Comparison of ENCODE assay signal across 13 cellular contexts in the genomic region with DNA sequence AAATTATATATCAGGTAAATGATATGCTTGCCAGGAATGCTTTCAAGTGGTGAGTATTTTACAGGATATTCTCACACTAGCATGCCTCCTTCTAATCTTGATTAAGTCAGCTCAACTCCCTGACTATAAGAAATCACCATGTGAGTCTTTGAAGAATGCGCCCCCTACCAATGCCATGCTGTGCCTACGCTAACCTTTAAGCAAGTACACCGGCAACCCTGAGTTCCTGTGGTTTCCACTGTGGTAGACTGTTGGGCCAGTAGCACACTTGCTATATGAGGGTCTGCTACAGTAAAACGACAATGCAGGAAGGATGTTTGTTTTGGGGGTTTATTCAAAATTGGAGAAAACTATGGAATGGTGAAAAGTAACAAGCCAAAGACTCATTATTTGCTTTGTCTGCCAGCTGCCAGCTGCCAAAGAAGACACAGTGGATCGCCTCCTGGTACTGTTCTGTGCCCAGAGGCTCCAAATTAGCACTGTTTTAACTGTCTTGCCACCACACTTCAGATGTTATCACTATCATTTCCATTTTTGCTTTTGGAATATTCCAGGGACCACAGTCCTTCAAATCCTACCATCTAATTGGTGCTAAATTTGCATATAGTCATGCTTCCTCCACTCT.
DNase-seq lines count a peak whose midpoint lies in the region; ATAC-seq, FAIRE-seq and TF ChIP-seq lines count a peak whose summit lies in the region.
"Had no signal": no experiment of that assay in that cellular context is flagged by ENCODE, and none has a peak within 500 bp of the region (broad histone marks: within the 10 kb centered on the region; RNA-seq: fewer than 3 reads in every experiment).

No MANE protein-coding gene starts in this region.

- H3K9me3 Mint-ChIP-seq in activated T-cell treated with anti-CD3 and anti-CD28 coated beads, Interleukin-2, amount 50 U/mL, for 24 hours, result no peaks in the 10 kb centered on the region
- H3K9me3 Mint-ChIP-seq: CD4-positive, alpha-beta T cell; mesothelial cell of epicardium had no signal

- H3K4me3 ChIP-seq in NB4 (ENCODE audit: low read depth, low read length) (no peak overlapping the region), GM12878 (no peak overlapping the region), gastrocnemius medialis (no peak overlapping the region)

- no peak overlapping the region for H3K4me2 ChIP-seq in GM12878 (ENCODE audit: control insufficient read depth, insufficient read depth)

- TF ChIP-seq CTCF in 22Rv1 (IDR thresholded peaks at IDR 0.05) (peak; percentile 22; the same call in 1 of the 2 replicates), NB4 (IDR thresholded peaks at IDR 0.05; ENCODE audit: low read depth, low read length) (no peak), GM12878 (IDR thresholded peaks at IDR 0.05 in 2 of 3, conservative IDR thresholded peaks at IDR 0.05 in 1 of 3; ENCODE audit: control insufficient read depth in 2 of 3, extremely low read depth in 1 of 3, insufficient read depth in 1 of 3, low read depth in 3 of 3, low read length in 3 of 3) (peak; percentile 14 to 28 (median 23); a peak in 3 of 6 replicates), gastrocnemius medialis (IDR thresholded peaks at IDR 0.05 in 4 of 5, conservative IDR thresholded peaks at IDR 0.05 in 1 of 5) (no peak)

- peaks cover 8% of the 10 kb centered on the region for H3K4me1 Mint-ChIP-seq in activated T-cell treated with anti-CD3 and anti-CD28 coated beads, Interleukin-2, amount 50 U/mL, for 24 hours (ENCODE audit: low read depth)

- peak; percentile 39; the same call in 1 of the 2 replicates for TF ChIP-seq RAD21 in GM12878 (IDR thresholded peaks at IDR 0.05; ENCODE audit: insufficient read depth, low read depth, low read length)

- BruUV-seq in GM12878 (replicated peaks; lab: Mats Ljungman, UMichigan), result no TSS peak

- SMC1A ChIA-PET in GM12878 (lab: Charles Lee; ENCODE audit: uncharacterized antibody, unreplicated experiment), result interaction anchor here (0.8 to 5.2 kb wide), 26 partner anchors 11 to 458 kb away, joined by 3 to 67 read pairs (median 6); no protein-coding TSS in a partner anchor

- no peak overlapping the region for H3K4me3 Mint-ChIP-seq in activated T-cell treated with anti-CD3 and anti-CD28 coated beads, Interleukin-2, amount 50 U/mL, for 24 hours
- H3K4me3 Mint-ChIP-seq: activated CD4-positive, alpha-beta T cell treated with anti-CD3 and anti-CD28 coated beads for 36 hours; CD4-positive, alpha-beta T cell; mesothelial cell of epicardium had no signal

- H3K27me3 Mint-ChIP-seq in activated T-cell treated with anti-CD3 and anti-CD28 coated beads, Interleukin-2, amount 50 U/mL, for 24 hours, result no peaks in the 10 kb centered on the region
- H3K27me3 Mint-ChIP-seq: activated CD4-positive, alpha-beta T cell treated with anti-CD3 and anti-CD28 coated beads for 36 hours; CD4-positive, alpha-beta T cell had no signal

- H3K36me3 Mint-ChIP-seq in activated T-cell treated with anti-CD3 and anti-CD28 coated beads, Interleukin-2, amount 50 U/mL, for 24 hours (ENCODE audit: low read depth), result peaks cover 11% of the 10 kb centered on the region
- H3K36me3 Mint-ChIP-seq: mesothelial cell of epicardium had no signal

- POLR2A ChIA-PET in GM12878 (lab: Charles Lee), result interaction anchor here (0.6 to 3.2 kb wide), 8 partner anchors 9 to 139 kb away, joined by 3 to 25 read pairs (median 4); no protein-coding TSS in a partner anchor

- RAD21 ChIA-PET in GM12878 (lab: Charles Lee; ENCODE audit: unreplicated experiment), result interaction anchor here (0.6 to 4.8 kb wide), 15 partner anchors 10 to 798 kb away, joined by 3 to 58 read pairs (median 4); no protein-coding TSS in a partner anchor

- H3K4me1 ChIP-seq in GM12878 (ENCODE audit: control insufficient read depth, insufficient read depth, low read length), result peaks cover 7% of the 10 kb centered on the region; the same call in 1 of the 2 replicates
- H3K4me1 ChIP-seq in gastrocnemius medialis, result no peaks in the 10 kb centered on the region

- TF ChIP-seq POLR2A in GM12892 (IDR thresholded peaks at IDR 0.05; ENCODE audit: low read depth, low read length), result no peak
- TF ChIP-seq POLR2A in NB4 (IDR thresholded peaks at IDR 0.05; ENCODE audit: extremely low read depth, insufficient read length), result no peak
- TF ChIP-seq POLR2A in GM12878 (IDR thresholded peaks at IDR 0.05; ENCODE audit: low read depth, low read length), result no peak
- TF ChIP-seq POLR2A in gastrocnemius medialis (IDR thresholded peaks at IDR 0.05), result no peak

- H2AFZ ChIP-seq in GM12878 (ENCODE audit: control insufficient read depth, low read depth, low read length), result no peak overlapping the region

- DNase-seq in GM12892 (ENCODE audit: insufficient read length) (no peak), NB4 (ENCODE audit: low read depth) (peak; percentile 34), GM12878 (ENCODE audit: low read depth, low spot score) (no peak), gastrocnemius medialis (no peak)
- no peak for DNase-seq in activated CD4-positive, CD25-positive, alpha-beta regulatory T cell (lab: John Stamatoyannopoulos, UW)
- no peak for DNase-seq in activated T-cell treated with anti-CD3 and anti-CD28 coated beads, Interleukin-2, amount 50 U/mL, for 24 hours
- DNase-seq: activated CD4-positive, alpha-beta T cell treated with anti-CD3 and anti-CD28 coated beads for 36 hours; CD4-positive, alpha-beta T cell; substantia nigra had no signal

- H3K9me3 ChIP-seq in GM12878 (replicated peaks; ENCODE audit: control insufficient read depth, insufficient read depth, low read length) (no peaks in the 10 kb centered on the region; the same call in 2 of the 3 replicates), gastrocnemius medialis (no peaks in the 10 kb centered on the region)

- H3K27me3 ChIP-seq in GM12878 (replicated peaks in 1 of 2; ENCODE audit: control insufficient read depth in 2 of 2, insufficient read depth in 2 of 2, low read length in 1 of 2) (no peaks in the 10 kb centered on the region), gastrocnemius medialis (no peaks in the 10 kb centered on the region)

- in situ Hi-C loops in GM12878 (cut with MboI) (no loop called here), gastrocnemius medialis (cut with MboI; ENCODE audit: low sequenced_read_pairs in 4 of 4) (no loop called here)

- ATAC-seq in GM12878 (peak; percentile 84), HG02973 (IDR thresholded peaks at IDR 0.05; ENCODE audit: unreplicated experiment) (no peak), gastrocnemius medialis (no peak)
- ATAC-seq: activated CD4-positive, alpha-beta T cell treated with anti-CD3 and anti-CD28 coated beads for 36 hours had no signal

- no peak overlapping the region for H3K9ac ChIP-seq in GM12878 (ENCODE audit: control insufficient read depth, insufficient read depth, low read length)

- CTCF ChIA-PET in GM12878 (lab: Yijun Ruan, JAX), result interaction anchor here (0.7 to 2.2 kb wide), 12 partner anchors 9 to 241 kb away, joined by 3 to 33 read pairs (median 4); no protein-coding TSS in a partner anchor

- intact Hi-C loops in GM12878 (cut with micrococcal nuclease; ENCODE audit: unreplicated experiment), result loop anchor here (10.0 kb wide), 2 partner anchors 465 to 795 kb away; a partner anchor contains a TSS
- intact Hi-C loops in gastrocnemius medialis (cut with DNase I; ENCODE audit: low total_unique reads), result no loop called here

- peak; percentile 57 for FAIRE-seq in GM12892 (lab: Jason Lieb, UNC)
- no peak for FAIRE-seq in GM12878 (lab: Jason Lieb, UNC)
- FAIRE-seq: astrocyte had no signal

- H3K27ac ChIP-seq in 22Rv1 (no peak overlapping the region), GM12878 (ENCODE audit: control insufficient read depth, insufficient read depth) (no peak overlapping the region; the same call in 1 of the 2 replicates), gastrocnemius medialis (no peak overlapping the region)

- no peaks in the 10 kb centered on the region for H3K36me3 ChIP-seq in GM12878 (ENCODE audit: control insufficient read depth in 2 of 2, insufficient read depth in 2 of 2, low read length in 1 of 2)
- no peaks in the 10 kb centered on the region for H3K36me3 ChIP-seq in gastrocnemius medialis

- no peaks in the 10 kb centered on the region for H4K20me1 ChIP-seq in GM12878 (ENCODE audit: control insufficient read depth, insufficient read depth)

- TF ChIP-seq EP300 in GM12878 (IDR thresholded peaks at IDR 0.05; ENCODE audit: borderline replicate concordance in 1 of 2, control insufficient read depth in 1 of 2, low read depth in 2 of 2, low read length in 2 of 2), result no peak

- H3K27ac Mint-ChIP-seq in activated T-cell treated with anti-CD3 and anti-CD28 coated beads, Interleukin-2, amount 50 U/mL, for 24 hours, result no peak overlapping the region
- H3K27ac Mint-ChIP-seq: activated CD4-positive, alpha-beta T cell treated with anti-CD3 and anti-CD28 coated beads for 36 hours; CD4-positive, alpha-beta T cell; mesothelial cell of epicardium had no signal

- WGBS in GM12878 (ENCODE audit: insufficient coverage, insufficient replicate concordance, low lambda C conversion rate, missing lambda C conversion rate), result 61% methylated on average over 5 of the region's 5 CpGs

- H3K79me2 ChIP-seq in GM12878 (ENCODE audit: control insufficient read depth, insufficient read depth, low read length), result no peaks in the 10 kb centered on the region

TF ChIP-seq in GM12878, 131 proteins besides CTCF, POLR2A, EP300 and RAD21 (continues in another document):
- TF ChIP-seq CHD1 (IDR thresholded peaks at IDR 0.05; ENCODE audit: low read depth, low read length) (no peak), SMC3 (IDR thresholded peaks at IDR 0.05; ENCODE audit: borderline replicate concordance, low read length) (peak; percentile 32; the same call in 1 of the 2 replicates), RUNX3 (IDR thresholded peaks at IDR 0.05; ENCODE audit: low read length) (peak; percentile 75), CBFB (IDR thresholded peaks at IDR 0.05; ENCODE audit: low read depth) (0 out of 2 replicates have a peak, but pooled peaks have one; percentile 26), YY1 (IDR thresholded peaks at IDR 0.05; ENCODE audit: low read depth, low read length) (no peak)
- TF ChIP-seq, protein P1, sequence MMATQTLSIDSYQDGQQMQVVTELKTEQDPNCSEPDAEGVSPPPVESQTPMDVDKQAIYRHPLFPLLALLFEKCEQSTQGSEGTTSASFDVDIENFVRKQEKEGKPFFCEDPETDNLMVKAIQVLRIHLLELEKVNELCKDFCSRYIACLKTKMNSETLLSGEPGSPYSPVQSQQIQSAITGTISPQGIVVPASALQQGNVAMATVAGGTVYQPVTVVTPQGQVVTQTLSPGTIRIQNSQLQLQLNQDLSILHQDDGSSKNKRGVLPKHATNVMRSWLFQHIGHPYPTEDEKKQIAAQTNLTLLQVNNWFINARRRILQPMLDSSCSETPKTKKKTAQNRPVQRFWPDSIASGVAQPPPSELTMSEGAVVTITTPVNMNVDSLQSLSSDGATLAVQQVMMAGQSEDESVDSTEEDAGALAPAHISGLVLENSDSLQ (IDR thresholded peaks at IDR 0.05), result no peak

Comparison
In these comparisons a context has a peak if more than half of its experiments do, and no peak if none do; other contexts are left out.
1. CTCF ChIP-seq: peak in 22Rv1 (single experiment) and GM12878 (3 of 3); none in NB4 (single experiment) and gastrocnemius medialis (0 of 5).